Comparison of ENCODE assay signal across 26 cellular contexts in the genomic region with DNA sequence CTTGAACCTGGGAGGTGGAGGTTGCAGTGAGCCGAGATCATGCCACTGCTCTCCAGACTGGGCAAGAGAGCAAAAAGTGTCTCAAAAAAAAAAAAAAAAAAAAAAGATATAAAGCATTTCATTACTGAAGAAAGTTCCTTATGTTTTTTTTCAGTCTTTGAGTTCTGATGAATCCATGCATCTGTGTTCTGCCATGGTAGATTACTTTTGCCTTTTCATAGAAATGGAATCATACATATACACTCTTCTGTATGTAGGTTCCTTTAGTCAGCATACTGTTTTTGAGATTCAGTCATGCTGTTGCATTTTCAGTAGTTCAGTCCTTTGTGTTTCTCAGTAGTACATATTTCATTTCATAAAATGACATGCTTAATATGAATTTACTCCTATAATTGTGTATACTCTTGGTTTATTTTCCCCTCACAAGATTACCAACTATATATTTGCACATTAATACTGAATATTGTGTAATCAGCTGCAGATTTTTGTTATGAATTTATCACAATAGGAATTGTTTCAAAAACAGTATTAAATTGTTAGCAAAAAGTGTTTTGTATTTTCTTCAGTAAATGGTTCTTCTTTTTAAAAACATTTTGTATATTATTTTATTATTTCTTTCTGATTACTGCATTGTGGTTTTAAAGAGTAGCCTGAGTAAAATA. TPM values are rescaled to one million over a fixed set of nuclear protein-coding genes. Genes with fewer than 3 reads are reported as not detected.
DNase-seq lines count a peak whose midpoint lies in the region; ATAC-seq, FAIRE-seq and TF ChIP-seq lines count a peak whose summit lies in the region.
"Had no signal": no experiment of that assay in that cellular context is flagged by ENCODE, and none has a peak within 500 bp of the region (broad histone marks: within the 10 kb centered on the region; RNA-seq: fewer than 3 reads in every experiment).

No MANE protein-coding gene starts in this region.

- H3K27me3 ChIP-seq in CD8-positive, alpha-beta T cell (ENCODE audit: insufficient read depth, low read length) = no peaks in the 10 kb centered on the region
- H3K27me3 ChIP-seq: BLaER1 treated with 17β-estradiol and CSF1 and Interleukin-3, amounts not matched to agents 10 nM and 100 nM had no signal

- H3K4me1 ChIP-seq in CD8-positive, alpha-beta T cell (ENCODE audit: insufficient read depth, low read length) = peaks cover 15% of the 10 kb centered on the region
- H3K4me1 ChIP-seq in HEK293 (ENCODE audit: control insufficient read depth, insufficient read depth, low read length) = no peaks in the 10 kb centered on the region

- no peak for TF ChIP-seq CTCF in CD8-positive, alpha-beta T cell (IDR thresholded peaks at IDR 0.05)
- TF ChIP-seq CTCF in HEK293 (tag by site-specific recombination; IDR thresholded peaks at IDR 0.05) = no peak

- peak overlapping the region; percentile 27 for H3K27ac Mint-ChIP-seq in CD8-positive, alpha-beta T cell
- H3K27ac Mint-ChIP-seq: B cell; CD4-positive, alpha-beta T cell; CD8-positive, alpha-beta memory T cell had no signal

- no peaks in the 10 kb centered on the region for H3K36me3 Mint-ChIP-seq in CD8-positive, alpha-beta T cell

- no peak for ATAC-seq in CD8-positive, alpha-beta T cell
- no peak for ATAC-seq in GM19455 (IDR thresholded peaks at IDR 0.05; ENCODE audit: unreplicated experiment)
- ATAC-seq: A549 had no signal

- H3K9me3 ChIP-seq in CD8-positive, alpha-beta T cell (ENCODE audit: low read length) = no peaks in the 10 kb centered on the region
- H3K9me3 ChIP-seq in HEK293 (ENCODE audit: control insufficient read depth, insufficient read depth, low read depth, low read length) = no peaks in the 10 kb centered on the region

- no peak overlapping the region for H3K4me3 ChIP-seq in CD8-positive, alpha-beta T cell (ENCODE audit: low read depth, low read length)
- H3K4me3 ChIP-seq in HEK293 (ENCODE audit: low read depth, low read length) = no peak overlapping the region
- H3K4me3 ChIP-seq: A549; BLaER1 treated with 17β-estradiol and CSF1 and Interleukin-3, amounts not matched to agents 10 nM and 100 nM had no signal

- H3K36me3 ChIP-seq in CD8-positive, alpha-beta T cell (ENCODE audit: insufficient read depth, low read length) = no peaks in the 10 kb centered on the region
- H3K36me3 ChIP-seq in HEK293 (ENCODE audit: control insufficient read depth in 2 of 2, insufficient read depth in 1 of 2, low read length in 2 of 2) = no peaks in the 10 kb centered on the region
- H3K36me3 ChIP-seq: BLaER1 treated with 17β-estradiol and CSF1 and Interleukin-3, amounts not matched to agents 10 nM and 100 nM had no signal

- H3K4me3 Mint-ChIP-seq in CD8-positive, alpha-beta T cell = no peak overlapping the region
- H3K4me3 Mint-ChIP-seq: B cell; CD4-positive, alpha-beta T cell; CD8-positive, alpha-beta memory T cell had no signal

- CTCF ChIA-PET in CD8-positive, alpha-beta T cell (lab: Charles Lee) = interaction anchor here (0.6 kb wide), 1 partner anchor 252 kb away, joined by 4 read pairs; no protein-coding TSS in a partner anchor
- CTCF ChIA-PET in HEK293 (lab: Yijun Ruan, JAX) = interaction anchor here (1.3 kb wide), 1 partner anchor 12 kb away, joined by 3 read pairs; no protein-coding TSS in a partner anchor

- FAIRE-seq in A204.1 (lab: Jason Lieb, UNC) (peak; percentile 61), RCC 7860 (lab: Jason Lieb, UNC) (peak; percentile 5)
- FAIRE-seq: A549, GM12891, GM19239 had no signal

- POLR2A ChIA-PET in CD8-positive, alpha-beta T cell (lab: Charles Lee) = no interaction called here
- POLR2A ChIA-PET in HEK293 (lab: Yijun Ruan, JAX) = interaction anchor here (0.7 kb wide), 1 partner anchor 175 kb away, joined by 3 read pairs; no protein-coding TSS in a partner anchor

- no peaks in the 10 kb centered on the region for H3K9me3 Mint-ChIP-seq in CD8-positive, alpha-beta T cell
- H3K9me3 Mint-ChIP-seq: CD4-positive, alpha-beta T cell had no signal

- intact Hi-C loops in CD8-positive, alpha-beta T cell (cut with DNase I, micrococcal nuclease) = no loop called here

- H3K27ac ChIP-seq in CD8-positive, alpha-beta T cell (ENCODE audit: low read depth, low read length) = no peak overlapping the region
- no peak overlapping the region for H3K27ac ChIP-seq in HEK293 (ENCODE audit: extremely low read depth, low read depth, low read length)
- H3K27ac ChIP-seq: A549; BLaER1 treated with 17β-estradiol and CSF1 and Interleukin-3, amounts not matched to agents 10 nM and 100 nM; C4-2B had no signal

- peaks cover 12% of the 10 kb centered on the region for H3K4me1 Mint-ChIP-seq in CD8-positive, alpha-beta T cell (ENCODE audit: low read depth)

- peaks cover 16% of the 10 kb centered on the region for H3K27me3 Mint-ChIP-seq in CD8-positive, alpha-beta T cell (ENCODE audit: low read depth)

- no peak for DNase-seq in CD8-positive, alpha-beta T cell
- no peak for DNase-seq in RCC 7860 (ENCODE audit: low spot score)
- no peak for DNase-seq in globus pallidus (ENCODE audit: low spot score)
- no peak for DNase-seq in activated CD8-positive, alpha-beta memory T cell treated with anti-CD3 and anti-CD28 coated beads for 24 hours
- DNase-seq in amniotic stem cell (lab: John Stamatoyannopoulos, UW) = no peak
- DNase-seq: 8988T; AML-193; CD4-positive, alpha-beta T cell; CD8-positive, alpha-beta memory T cell; COR-L47; DMS 273 treated with DMSO at 0.1 percent for 48 hours; DMS153; DMS53; DMS79; DND-41; EL; GF-D8 had no signal

TF ChIP-seq in HEK293, 187 proteins besides CTCF, POLR2A, EP300 and RAD21:
- TF ChIP-seq PATZ1 (tag by site-specific recombination; IDR thresholded peaks at IDR 0.05) (no peak), ZBTB17 (tag by site-specific recombination; IDR thresholded peaks at IDR 0.05) (peak; percentile 92)

RNA-seq across cellular contexts. Expression of gene ZNF777, which starts 2.8 kb away (rescaled TPM):
- total RNA-seq in CD8-positive, alpha-beta T cell = 10 to 100 TPM; 21.0 to 22.2 TPM

RNA-seq across cellular contexts. Expression of gene ZNF746, which starts 34.0 kb away (rescaled TPM):
- 10 to 100 TPM; 28.4 to 31.1 TPM for total RNA-seq in CD8-positive, alpha-beta T cell
